Comparison of ENCODE assay signal across 8 cellular contexts in genomic region chr9:135992486-135993408, GRCh38.
DNase-seq lines count a peak whose midpoint lies in the region; ATAC-seq and TF ChIP-seq lines count a peak whose summit lies in the region.

No MANE protein-coding gene starts in this region.

- H3K36me3 ChIP-seq in MM.1S (replicated peaks; ENCODE audit: insufficient read depth, low read length): no peaks in the 10 kb centered on the region

- no peaks in the 10 kb centered on the region for H3K9me3 ChIP-seq in MM.1S (replicated peaks; ENCODE audit: insufficient read depth, low read length)

- H3F3A ChIP-seq in MM.1S (ENCODE audit: insufficient read depth, low read length): no peaks in the 10 kb centered on the region

- H3K4me2 ChIP-seq in MM.1S (ENCODE audit: low read depth, low read length): peak overlapping the region; percentile 30; the same call in 1 of the 2 replicates

- peaks cover 88% of the 10 kb centered on the region for H3K27me3 ChIP-seq in MM.1S (replicated peaks; ENCODE audit: insufficient read depth, low read length)

- H3K27ac ChIP-seq in MM.1S (ENCODE audit: low read length) (no peak overlapping the region), skin epidermis (peak overlapping the region; percentile 55 to 93 (median 86))

- no peak overlapping the region for H3K9ac ChIP-seq in MM.1S (ENCODE audit: low read length)

- ATAC-seq in GM21528 (IDR thresholded peaks at IDR 0.05; ENCODE audit: low FRiP score, unreplicated experiment) (no peak), GM21717 (IDR thresholded peaks at IDR 0.05; ENCODE audit: unreplicated experiment) (no peak)

- H2AFZ ChIP-seq in MM.1S (ENCODE audit: low read length): no peak overlapping the region

- H3K79me2 ChIP-seq in MM.1S (ENCODE audit: low read length): no peaks in the 10 kb centered on the region

- no peaks in the 10 kb centered on the region for H3K9me2 ChIP-seq in MM.1S (replicated peaks; ENCODE audit: insufficient read depth, low read length)

- no peak overlapping the region for H3K4me3 ChIP-seq in MM.1S (ENCODE audit: low read length)
- peak overlapping the region in 4 of 7 experiments; percentile 7 to 22 (median 8) for H3K4me3 ChIP-seq in skin epidermis

- TF ChIP-seq CTCF in MM.1S (IDR thresholded peaks at IDR 0.05; ENCODE audit: low read length): no peak

- H4K20me1 ChIP-seq in MM.1S (ENCODE audit: insufficient read depth, low read length): no peaks in the 10 kb centered on the region

- DNase-seq in DMS79 (lab: John Stamatoyannopoulos, UW): peak; percentile 78
- DNase-seq in MM.1S: peak; percentile 45
- peak; percentile 51 for DNase-seq in T1000 (lab: John Stamatoyannopoulos, UW)
- DNase-seq in central memory CD4-positive, alpha-beta T cell: peak; percentile 13
- peak; percentile 94 for DNase-seq in islet precursor cell

- H3K4me1 ChIP-seq in MM.1S (ENCODE audit: low read length): peaks cover 3% of the 10 kb centered on the region; the same call in 1 of the 2 replicates

Comparison
In these comparisons a context has a peak if more than half of its experiments do, and no peak if none do; other contexts are left out.
1. DNase-seq: peak in every context shown above with its lines; median percentile 94 in islet precursor cell; 78 in DMS79; 51 in T1000; 45 in MM.1S; 13 in central memory CD4-positive, alpha-beta T cell.